In the genomic region with DNA sequence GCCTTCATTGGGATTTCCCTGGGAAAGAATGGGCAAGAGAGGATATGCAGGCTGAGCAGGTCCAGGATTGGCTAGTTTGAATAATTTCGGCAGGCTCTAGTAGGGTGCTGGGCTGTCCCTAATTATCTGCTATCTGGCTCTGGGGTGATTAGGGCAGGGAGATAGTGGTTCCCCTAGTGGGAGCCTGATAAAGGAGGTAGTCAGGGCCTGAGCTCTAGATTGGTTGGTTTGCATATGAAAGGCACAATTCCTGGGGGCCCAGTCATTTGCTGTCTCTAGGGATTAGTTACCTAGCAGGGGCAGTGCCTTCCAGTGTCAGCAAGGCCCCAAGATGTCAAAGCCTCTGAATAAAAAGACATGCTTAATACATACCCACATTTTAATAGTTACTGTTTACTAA, we compare ENCODE assay signal across 1 cellular context.
TF ChIP-seq lines count a peak whose summit lies in the region.

No MANE protein-coding gene starts in this region.

TF ChIP-seq in neural cell, 6 proteins besides CTCF, POLR2A, EP300 and RAD21 (continued from another document):
- TF ChIP-seq EZH2 (IDR thresholded peaks at IDR 0.05; ENCODE audit: borderline replicate concordance, insufficient read depth, low read length, poor library complexity, severe bottlenecking) (no peak), SMC3 (conservative IDR thresholded peaks at IDR 0.05; ENCODE audit: poor library complexity) (no peak), POLR2AphosphoS5 (IDR thresholded peaks at IDR 0.05) (no peak), TAF1 (IDR thresholded peaks at IDR 0.05; ENCODE audit: low read depth) (no peak)
- TF ChIP-seq, protein P1, sequence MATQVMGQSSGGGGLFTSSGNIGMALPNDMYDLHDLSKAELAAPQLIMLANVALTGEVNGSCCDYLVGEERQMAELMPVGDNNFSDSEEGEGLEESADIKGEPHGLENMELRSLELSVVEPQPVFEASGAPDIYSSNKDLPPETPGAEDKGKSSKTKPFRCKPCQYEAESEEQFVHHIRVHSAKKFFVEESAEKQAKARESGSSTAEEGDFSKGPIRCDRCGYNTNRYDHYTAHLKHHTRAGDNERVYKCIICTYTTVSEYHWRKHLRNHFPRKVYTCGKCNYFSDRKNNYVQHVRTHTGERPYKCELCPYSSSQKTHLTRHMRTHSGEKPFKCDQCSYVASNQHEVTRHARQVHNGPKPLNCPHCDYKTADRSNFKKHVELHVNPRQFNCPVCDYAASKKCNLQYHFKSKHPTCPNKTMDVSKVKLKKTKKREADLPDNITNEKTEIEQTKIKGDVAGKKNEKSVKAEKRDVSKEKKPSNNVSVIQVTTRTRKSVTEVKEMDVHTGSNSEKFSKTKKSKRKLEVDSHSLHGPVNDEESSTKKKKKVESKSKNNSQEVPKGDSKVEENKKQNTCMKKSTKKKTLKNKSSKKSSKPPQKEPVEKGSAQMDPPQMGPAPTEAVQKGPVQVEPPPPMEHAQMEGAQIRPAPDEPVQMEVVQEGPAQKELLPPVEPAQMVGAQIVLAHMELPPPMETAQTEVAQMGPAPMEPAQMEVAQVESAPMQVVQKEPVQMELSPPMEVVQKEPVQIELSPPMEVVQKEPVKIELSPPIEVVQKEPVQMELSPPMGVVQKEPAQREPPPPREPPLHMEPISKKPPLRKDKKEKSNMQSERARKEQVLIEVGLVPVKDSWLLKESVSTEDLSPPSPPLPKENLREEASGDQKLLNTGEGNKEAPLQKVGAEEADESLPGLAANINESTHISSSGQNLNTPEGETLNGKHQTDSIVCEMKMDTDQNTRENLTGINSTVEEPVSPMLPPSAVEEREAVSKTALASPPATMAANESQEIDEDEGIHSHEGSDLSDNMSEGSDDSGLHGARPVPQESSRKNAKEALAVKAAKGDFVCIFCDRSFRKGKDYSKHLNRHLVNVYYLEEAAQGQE (IDR thresholded peaks at IDR 0.05; ENCODE audit: borderline replicate concordance): no peak
